ENCODE assay signal across 1 cellular context in genomic region chr3:123068227-123069020, GRCh38.
TF ChIP-seq lines count a peak whose summit lies in the region.

No MANE protein-coding gene starts in this region.

TF ChIP-seq in HEK293, 187 proteins besides CTCF, POLR2A, EP300 and RAD21 (continued from another document):
- TF ChIP-seq KLF7 (tag by site-specific recombination; IDR thresholded peaks at IDR 0.05; ENCODE audit: borderline replicate concordance), result 0 out of 2 replicates have a peak, but pooled peaks have one; percentile 4
- TF ChIP-seq, protein P1, sequence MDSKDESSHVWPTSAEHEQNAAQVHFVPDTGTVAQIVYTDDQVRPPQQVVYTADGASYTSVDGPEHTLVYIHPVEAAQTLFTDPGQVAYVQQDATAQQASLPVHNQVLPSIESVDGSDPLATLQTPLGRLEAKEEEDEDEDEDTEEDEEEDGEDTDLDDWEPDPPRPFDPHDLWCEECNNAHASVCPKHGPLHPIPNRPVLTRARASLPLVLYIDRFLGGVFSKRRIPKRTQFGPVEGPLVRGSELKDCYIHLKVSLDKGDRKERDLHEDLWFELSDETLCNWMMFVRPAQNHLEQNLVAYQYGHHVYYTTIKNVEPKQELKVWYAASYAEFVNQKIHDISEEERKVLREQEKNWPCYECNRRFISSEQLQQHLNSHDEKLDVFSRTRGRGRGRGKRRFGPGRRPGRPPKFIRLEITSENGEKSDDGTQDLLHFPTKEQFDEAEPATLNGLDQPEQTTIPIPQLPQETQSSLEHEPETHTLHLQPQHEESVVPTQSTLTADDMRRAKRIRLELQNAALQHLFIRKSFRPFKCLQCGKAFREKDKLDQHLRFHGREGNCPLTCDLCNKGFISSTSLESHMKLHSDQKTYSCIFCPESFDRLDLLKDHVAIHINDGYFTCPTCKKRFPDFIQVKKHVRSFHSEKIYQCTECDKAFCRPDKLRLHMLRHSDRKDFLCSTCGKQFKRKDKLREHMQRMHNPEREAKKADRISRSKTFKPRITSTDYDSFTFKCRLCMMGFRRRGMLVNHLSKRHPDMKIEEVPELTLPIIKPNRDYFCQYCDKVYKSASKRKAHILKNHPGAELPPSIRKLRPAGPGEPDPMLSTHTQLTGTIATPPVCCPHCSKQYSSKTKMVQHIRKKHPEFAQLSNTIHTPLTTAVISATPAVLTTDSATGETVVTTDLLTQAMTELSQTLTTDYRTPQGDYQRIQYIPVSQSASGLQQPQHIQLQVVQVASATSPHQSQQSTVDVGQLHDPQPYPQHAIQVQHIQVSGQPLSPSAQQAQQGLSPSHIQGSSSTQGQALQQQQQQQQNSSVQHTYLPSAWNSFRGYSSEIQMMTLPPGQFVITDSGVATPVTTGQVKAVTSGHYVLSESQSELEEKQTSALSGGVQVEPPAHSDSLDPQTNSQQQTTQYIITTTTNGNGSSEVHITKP (tag by site-specific recombination; IDR thresholded peaks at IDR 0.05), result peak; percentile 75
